In genomic region chr1:208604295-208604694, GRCh38 we compare ENCODE assay signal across 12 cellular contexts.
A peak's percentile ranks its signal among the peaks of the same experiment; 100 is the strongest.
DNase-seq lines count a peak whose midpoint lies in the region; ATAC-seq lines count a peak whose summit lies in the region.
"Had no signal": no experiment of that assay in that cellular context is flagged by ENCODE, and none has a peak within 500 bp of the region (broad histone marks: within the 10 kb centered on the region; RNA-seq: fewer than 3 reads in every experiment).

No MANE protein-coding gene starts in this region.

- H3K4me1 ChIP-seq in neuronal stem cell (ENCODE audit: control insufficient read depth in 2 of 2, insufficient read depth in 1 of 2, low read depth in 1 of 2, low read length in 2 of 2) = peaks cover 8 to 25% of the 10 kb centered on the region in 2 donors
- H3K4me1 ChIP-seq: left lung had no signal

- H3K18ac ChIP-seq in neuronal stem cell (ENCODE audit: low read length) = no peak overlapping the region

- H2BK15ac ChIP-seq in neuronal stem cell (ENCODE audit: low read length) = no peak overlapping the region

- H3K9ac ChIP-seq in neuronal stem cell (ENCODE audit: low read depth, low read length, poor library complexity) = no peak overlapping the region

- H2BK5ac ChIP-seq in neuronal stem cell (ENCODE audit: low read length) = no peak overlapping the region

- H2BK120ac ChIP-seq in neuronal stem cell (ENCODE audit: low read depth, low read length) = no peak overlapping the region

- ATAC-seq in GM19324 (IDR thresholded peaks at IDR 0.05; ENCODE audit: low FRiP score, unreplicated experiment) (peak; percentile 56), HG03060 (IDR thresholded peaks at IDR 0.05; ENCODE audit: low read depth, unreplicated experiment) (peak; percentile 99)
- ATAC-seq: left lung had no signal

- intact Hi-C loops in activated T-helper 1 cell treated with anti-CD3 and anti-CD28 coated beads, Interleukin-12 subunit alpha, Interleukin-12 subunit beta, Interleukin-2, Interleukin-4 antibody, amounts not matched to agents 30 ng/mL and 10 ng/mL and 1 ng/mL, durations not matched to agents 14 hours and 24 hours and 36 hours (cut with micrococcal nuclease) = no loop called here

- no peak overlapping the region for H3K27ac ChIP-seq in neuronal stem cell (replicated peaks; ENCODE audit: low read length)
- H3K27ac ChIP-seq: left lung had no signal

- H2AFZ ChIP-seq in neuronal stem cell (ENCODE audit: low read length) = no peak overlapping the region

- peaks cover 8% of the 10 kb centered on the region for H3K4me1 Mint-ChIP-seq in activated T-helper 1 cell treated with anti-CD3 and anti-CD28 coated beads, Interleukin-12 subunit alpha, Interleukin-12 subunit beta, Interleukin-2, Interleukin-4 antibody, amounts not matched to agents 30 ng/mL and 10 ng/mL and 1 ng/mL, durations not matched to agents 14 hours and 24 hours and 36 hours (ENCODE audit: low read depth)

- no peak overlapping the region for H3K14ac ChIP-seq in neuronal stem cell (ENCODE audit: low read length)

- peak overlapping the region; percentile 4 for H3K27ac Mint-ChIP-seq in activated T-helper 1 cell treated with anti-CD3 and anti-CD28 coated beads, Interleukin-12 subunit alpha, Interleukin-12 subunit beta, Interleukin-2, Interleukin-4 antibody, amounts not matched to agents 30 ng/mL and 10 ng/mL and 1 ng/mL, durations not matched to agents 14 hours and 24 hours and 36 hours

- no peak overlapping the region for H3K23ac ChIP-seq in neuronal stem cell (ENCODE audit: low read depth, low read length, poor library complexity)

- H2BK12ac ChIP-seq in neuronal stem cell (ENCODE audit: low read length) = no peak overlapping the region

- H3K79me1 ChIP-seq in neuronal stem cell (ENCODE audit: low read depth, low read length) = no peaks in the 10 kb centered on the region

- DNase-seq in DMS53 (lab: John Stamatoyannopoulos, UW) (peak; percentile 57), anterior cingulate cortex (lab: John Stamatoyannopoulos, UW) (no peak), neuronal stem cell (ENCODE audit: low spot score) (no peak), NCI-H526 treated with DMSO at 0.1 percent for 48 hours (lab: John Stamatoyannopoulos, UW) (no peak), ecto neural progenitor cell (ENCODE audit: low spot score) (no peak)
- DNase-seq in activated T-helper 1 cell treated with anti-CD3 and anti-CD28 coated beads, Interleukin-12 subunit alpha, Interleukin-12 subunit beta, Interleukin-2, Interleukin-4 antibody, amounts not matched to agents 30 ng/mL and 10 ng/mL and 1 ng/mL, durations not matched to agents 14 hours and 24 hours and 36 hours (ENCODE audit: low spot score) = no peak
- DNase-seq: activated naive CD4-positive, alpha-beta T cell treated with anti-CD3 and anti-CD28 coated beads, Interleukin-2, amount 50 U/mL, for 16 hours; DND-41; left lung; NCI-H2081 treated with DMSO at 0.1 percent for 48 hours had no signal

- no peak overlapping the region for H4K91ac ChIP-seq in neuronal stem cell (ENCODE audit: low read depth, low read length, poor library complexity)

- no peak overlapping the region for H3K4me3 Mint-ChIP-seq in activated T-helper 1 cell treated with anti-CD3 and anti-CD28 coated beads, Interleukin-12 subunit alpha, Interleukin-12 subunit beta, Interleukin-2, Interleukin-4 antibody, amounts not matched to agents 30 ng/mL and 10 ng/mL and 1 ng/mL, durations not matched to agents 14 hours and 24 hours and 36 hours

- WGBS in neuronal stem cell (ENCODE audit: extremely low coverage in 2 of 2, insufficient read length in 2 of 2, insufficient replicate concordance in 1 of 2), 2 donors = no CpG with 5 or more reads among the region's 4 CpGs

- H2AK5ac ChIP-seq in neuronal stem cell (ENCODE audit: low read depth, low read length) = no peak overlapping the region

- peaks cover 4% of the 10 kb centered on the region for H3K27me3 Mint-ChIP-seq in activated T-helper 1 cell treated with anti-CD3 and anti-CD28 coated beads, Interleukin-12 subunit alpha, Interleukin-12 subunit beta, Interleukin-2, Interleukin-4 antibody, amounts not matched to agents 30 ng/mL and 10 ng/mL and 1 ng/mL, durations not matched to agents 14 hours and 24 hours and 36 hours (ENCODE audit: insufficient read depth)

- H3K4me3 ChIP-seq in neuronal stem cell (ENCODE audit: low read length in 2 of 2) = no peak overlapping the region
- H3K4me3 ChIP-seq: left lung had no signal

- H3K9me3 Mint-ChIP-seq in activated T-helper 1 cell treated with anti-CD3 and anti-CD28 coated beads, Interleukin-12 subunit alpha, Interleukin-12 subunit beta, Interleukin-2, Interleukin-4 antibody, amounts not matched to agents 30 ng/mL and 10 ng/mL and 1 ng/mL, durations not matched to agents 14 hours and 24 hours and 36 hours = no peaks in the 10 kb centered on the region

- no peak overlapping the region for H3K4ac ChIP-seq in neuronal stem cell (ENCODE audit: low read length)

- H3K27me3 ChIP-seq in neuronal stem cell (ENCODE audit: control insufficient read depth in 3 of 3, insufficient read depth in 3 of 3, low read depth in 1 of 3, low read length in 3 of 3) = no peaks in the 10 kb centered on the region
- H3K27me3 ChIP-seq: left lung had no signal

- H3K9me3 ChIP-seq in neuronal stem cell (replicated peaks in 1 of 2; ENCODE audit: control insufficient read depth in 2 of 2, insufficient read depth in 1 of 2, low read depth in 1 of 2, low read length in 2 of 2) = no peaks in the 10 kb centered on the region
- H3K9me3 ChIP-seq: left lung had no signal

- H4K8ac ChIP-seq in neuronal stem cell (ENCODE audit: low read depth, low read length) = no peak overlapping the region

- H3K4me2 ChIP-seq in neuronal stem cell (ENCODE audit: insufficient read depth, low read length, poor library complexity, severe bottlenecking) = no peak overlapping the region

- H3K36me3 ChIP-seq in neuronal stem cell (replicated peaks in 1 of 2; ENCODE audit: control insufficient read depth in 2 of 2, insufficient read depth in 2 of 2, low read length in 2 of 2) = no peaks in the 10 kb centered on the region
- H3K36me3 ChIP-seq: left lung had no signal

- H3K36me3 Mint-ChIP-seq in activated T-helper 1 cell treated with anti-CD3 and anti-CD28 coated beads, Interleukin-12 subunit alpha, Interleukin-12 subunit beta, Interleukin-2, Interleukin-4 antibody, amounts not matched to agents 30 ng/mL and 10 ng/mL and 1 ng/mL, durations not matched to agents 14 hours and 24 hours and 36 hours (ENCODE audit: low read depth) = no peaks in the 10 kb centered on the region
